Comparison of ENCODE assay signal across 19 cellular contexts in genomic region chr9:121755581-121755980, GRCh38.
"Had no signal": no experiment of that assay in that cellular context is flagged by ENCODE, and none has a peak within 500 bp of the region (broad histone marks: within the 10 kb centered on the region; RNA-seq: fewer than 3 reads in every experiment).

No MANE protein-coding gene starts in this region.

- H3K9me3 Mint-ChIP-seq: activated CD4-positive, alpha-beta T cell treated with anti-CD3 and anti-CD28 coated beads, Interleukin-2, amount 10 ng/mL, durations not matched to agents 24 days and 14 days; activated naive CD4-positive, alpha-beta T cell treated with anti-CD3 and anti-CD28 coated beads for 36 hours; activated T-cell treated with anti-CD3 and anti-CD28 coated beads, Interleukin-2, amount 50 U/mL, for 4 hours; nephron progenitor cell; T-cell had no signal

- H3K27me3 Mint-ChIP-seq: activated CD4-positive, alpha-beta T cell treated with anti-CD3 and anti-CD28 coated beads, Interleukin-2, amount 10 ng/mL, durations not matched to agents 24 days and 14 days had no signal

- H3K27ac Mint-ChIP-seq: activated CD4-positive, alpha-beta T cell treated with anti-CD3 and anti-CD28 coated beads, Interleukin-2, amount 10 ng/mL, durations not matched to agents 24 days and 14 days; activated naive CD4-positive, alpha-beta T cell treated with anti-CD3 and anti-CD28 coated beads for 36 hours; nephron progenitor cell; T-cell had no signal

- H3K27me3 ChIP-seq: brain microvascular endothelial cell, testis had no signal

- H3K27ac ChIP-seq: brain microvascular endothelial cell had no signal

- H3K4me3 Mint-ChIP-seq: activated CD4-positive, alpha-beta T cell treated with anti-CD3 and anti-CD28 coated beads, Interleukin-2, amount 10 ng/mL, durations not matched to agents 24 days and 14 days; activated naive CD4-positive, alpha-beta T cell treated with anti-CD3 and anti-CD28 coated beads for 36 hours; activated T-cell treated with anti-CD3 and anti-CD28 coated beads, Interleukin-2, amount 50 U/mL, for 4 hours; nephron progenitor cell; T-cell had no signal

- H3K4me1 Mint-ChIP-seq: activated CD4-positive, alpha-beta T cell treated with anti-CD3 and anti-CD28 coated beads, Interleukin-2, amount 10 ng/mL, durations not matched to agents 24 days and 14 days; T-cell had no signal

- H3K9me3 ChIP-seq: testis had no signal

- H3K4me3 ChIP-seq: lung, testis had no signal

- DNase-seq: activated CD4-positive, alpha-beta T cell treated with anti-CD3 and anti-CD28 coated beads, Interleukin-2, amount 10 ng/mL, durations not matched to agents 24 days and 14 days; activated CD8-positive, alpha-beta memory T cell treated with anti-CD3 and anti-CD28 coated beads, Interleukin-2, amount 50 U/mL, for 4 hours; activated naive CD4-positive, alpha-beta T cell treated with anti-CD3 and anti-CD28 coated beads for 36 hours; activated T-cell treated with anti-CD3 and anti-CD28 coated beads, Interleukin-2, amount 50 U/mL, for 4 hours; brain microvascular endothelial cell; cortex of kidney; effector CD4-positive, alpha-beta T cell; left cardiac atrium; midbrain; nephron progenitor cell; occipital lobe; posterior cingulate gyrus; retina; stimulated activated CD4-positive, alpha-beta T cell treated with anti-CD3 and anti-CD28 coated beads, Interleukin-2, amount 100 ng/mL, for 48 hours; T-cell; T-helper 9 cell; testis had no signal

- ATAC-seq: activated T-cell treated with anti-CD3 and anti-CD28 coated beads, Interleukin-2, amount 50 U/mL, for 4 hours; left cardiac atrium; SK-N-SH treated with all-trans-retinoic acid at 6 μM for 48 hours; T-cell had no signal

- H3K36me3 Mint-ChIP-seq: T-cell had no signal
